1 cellular context compared by ENCODE assay signal in genomic region chr4:137659431-137659830, GRCh38.
TF ChIP-seq lines count a peak whose summit lies in the region.

No MANE protein-coding gene starts in this region.

TF ChIP-seq in SK-N-SH, 30 proteins besides CTCF, POLR2A, EP300 and RAD21:
- TF ChIP-seq RFX5 (IDR thresholded peaks at IDR 0.05; ENCODE audit: low read length) (no peak), PBX3 (IDR thresholded peaks at IDR 0.05) (no peak), ELF1 (IDR thresholded peaks at IDR 0.05) (no peak), JUND (IDR thresholded peaks at IDR 0.05) (no peak), EZH2phosphoT487 (IDR thresholded peaks at IDR 0.05; ENCODE audit: borderline replicate concordance, low read depth) (no peak), NFIC (IDR thresholded peaks at IDR 0.05; ENCODE audit: borderline replicate concordance) (no peak), FOXJ3 (CRISPR knock-in tag; IDR thresholded peaks at IDR 0.05) (no peak), ZBTB33 (IDR thresholded peaks at IDR 0.05; ENCODE audit: borderline replicate concordance, low read depth) (no peak), RCOR1 (IDR thresholded peaks at IDR 0.05; ENCODE audit: low read length) (no peak), FOXM1 (IDR thresholded peaks at IDR 0.05; ENCODE audit: low read depth) (no peak), TEAD4 (IDR thresholded peaks at IDR 0.05; ENCODE audit: borderline replicate concordance, insufficient read depth) (no peak), CHD2 (IDR thresholded peaks at IDR 0.05; ENCODE audit: low read length, partially characterized antibody) (no peak), GATA2 (CRISPR knock-in tag; IDR thresholded peaks at IDR 0.05) (no peak), SMC3 (IDR thresholded peaks at IDR 0.05; ENCODE audit: low read depth, low read length) (no peak), TAF1 (IDR thresholded peaks at IDR 0.05; ENCODE audit: borderline replicate concordance, low read depth, low read length) (no peak), FOSL2 (IDR thresholded peaks at IDR 0.05; ENCODE audit: borderline replicate concordance, low read depth) (no peak), USF2 (IDR thresholded peaks at IDR 0.05; ENCODE audit: borderline replicate concordance, low read depth, low read length) (no peak), SIN3A (IDR thresholded peaks at IDR 0.05; ENCODE audit: borderline replicate concordance, low read depth, low read length) (no peak), MAX (IDR thresholded peaks at IDR 0.05; ENCODE audit: low read depth) (no peak)
